Comparison of ENCODE assay signal across 15 cellular contexts in the genomic region with DNA sequence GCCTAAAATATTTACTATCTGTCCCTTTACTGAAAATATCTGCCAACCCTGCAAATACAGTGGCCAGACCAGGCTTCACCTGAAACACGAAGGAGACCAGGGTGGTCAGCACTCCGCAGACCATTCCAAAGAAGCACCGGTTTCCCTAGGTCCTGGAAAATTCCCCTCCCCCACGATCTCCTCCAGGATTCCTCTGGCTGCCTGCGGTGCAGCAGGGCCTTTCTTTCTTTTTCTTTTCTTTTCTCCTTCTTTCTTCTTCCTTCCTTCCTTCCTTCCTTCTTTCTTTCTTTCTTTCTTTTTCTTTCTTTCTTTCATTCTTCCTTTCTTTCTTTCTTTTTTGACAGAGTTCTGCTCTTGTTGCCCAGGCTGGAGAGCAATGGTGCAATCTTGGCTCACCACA.
"Had no signal": no experiment of that assay in that cellular context is flagged by ENCODE, and none has a peak within 500 bp of the region (broad histone marks: within the 10 kb centered on the region; RNA-seq: fewer than 3 reads in every experiment).

No MANE protein-coding gene starts in this region.

- DNase-seq: activated CD4-positive, alpha-beta T cell treated with anti-CD3 and anti-CD28 coated beads for 48 hours; activated CD8-positive, alpha-beta T cell treated with anti-CD3 and anti-CD28 coated beads, Interleukin-2, amount 10 ng/mL, durations not matched to agents 7 days and 5 days; activated naive CD4-positive, alpha-beta T cell treated with anti-CD3 and anti-CD28 coated beads for 36 hours; effector CD4-positive, alpha-beta T cell; foreskin melanocyte; heart left ventricle; kidney; left ventricle myocardium superior; small intestine; T-cell; T1000 had no signal

- H3K27me3 ChIP-seq: heart left ventricle, neutrophil had no signal

- H3K36me3 ChIP-seq: heart left ventricle, neutrophil had no signal

- H3K27ac ChIP-seq: heart left ventricle, neutrophil had no signal

- H3K4me3 ChIP-seq: heart left ventricle had no signal

- H3K4me3 Mint-ChIP-seq: activated CD8-positive, alpha-beta T cell treated with anti-CD3 and anti-CD28 coated beads, Interleukin-2, amount 10 ng/mL, durations not matched to agents 7 days and 5 days; activated naive CD4-positive, alpha-beta T cell treated with anti-CD3 and anti-CD28 coated beads for 36 hours; stimulated activated effector memory CD8-positive, alpha-beta T cell treated with anti-CD3 and anti-CD28 coated beads, Interleukin-12 subunit alpha, Interleukin-12 subunit beta, amount 100 ng/mL, for 72 hours; T-cell had no signal

- H3K27ac Mint-ChIP-seq: activated CD8-positive, alpha-beta T cell treated with anti-CD3 and anti-CD28 coated beads, Interleukin-2, amount 10 ng/mL, durations not matched to agents 7 days and 5 days; activated naive CD4-positive, alpha-beta T cell treated with anti-CD3 and anti-CD28 coated beads for 36 hours; stimulated activated effector memory CD8-positive, alpha-beta T cell treated with anti-CD3 and anti-CD28 coated beads, Interleukin-12 subunit alpha, Interleukin-12 subunit beta, amount 100 ng/mL, for 72 hours; T-cell had no signal

- H3K36me3 Mint-ChIP-seq: stimulated activated effector memory CD8-positive, alpha-beta T cell treated with anti-CD3 and anti-CD28 coated beads, Interleukin-12 subunit alpha, Interleukin-12 subunit beta, amount 100 ng/mL, for 72 hours; T-cell had no signal

- H3K9me3 Mint-ChIP-seq: activated naive CD4-positive, alpha-beta T cell treated with anti-CD3 and anti-CD28 coated beads for 36 hours; stimulated activated effector memory CD8-positive, alpha-beta T cell treated with anti-CD3 and anti-CD28 coated beads, Interleukin-12 subunit alpha, Interleukin-12 subunit beta, amount 100 ng/mL, for 72 hours; T-cell had no signal

- H3K4me1 Mint-ChIP-seq: T-cell had no signal

- FAIRE-seq: astrocyte, kidney, small intestine, urothelium cell line had no signal

- H3K9me3 ChIP-seq: heart left ventricle, neutrophil had no signal

- ATAC-seq: activated CD8-positive, alpha-beta T cell treated with anti-CD3 and anti-CD28 coated beads, Interleukin-2, amount 10 ng/mL, durations not matched to agents 7 days and 5 days; heart left ventricle; left ventricle myocardium superior; stimulated activated effector memory CD8-positive, alpha-beta T cell treated with anti-CD3 and anti-CD28 coated beads, Interleukin-12 subunit alpha, Interleukin-12 subunit beta, amount 100 ng/mL, for 72 hours; T-cell had no signal
